ENCODE assay signal across 8 cellular contexts in the genomic region with DNA sequence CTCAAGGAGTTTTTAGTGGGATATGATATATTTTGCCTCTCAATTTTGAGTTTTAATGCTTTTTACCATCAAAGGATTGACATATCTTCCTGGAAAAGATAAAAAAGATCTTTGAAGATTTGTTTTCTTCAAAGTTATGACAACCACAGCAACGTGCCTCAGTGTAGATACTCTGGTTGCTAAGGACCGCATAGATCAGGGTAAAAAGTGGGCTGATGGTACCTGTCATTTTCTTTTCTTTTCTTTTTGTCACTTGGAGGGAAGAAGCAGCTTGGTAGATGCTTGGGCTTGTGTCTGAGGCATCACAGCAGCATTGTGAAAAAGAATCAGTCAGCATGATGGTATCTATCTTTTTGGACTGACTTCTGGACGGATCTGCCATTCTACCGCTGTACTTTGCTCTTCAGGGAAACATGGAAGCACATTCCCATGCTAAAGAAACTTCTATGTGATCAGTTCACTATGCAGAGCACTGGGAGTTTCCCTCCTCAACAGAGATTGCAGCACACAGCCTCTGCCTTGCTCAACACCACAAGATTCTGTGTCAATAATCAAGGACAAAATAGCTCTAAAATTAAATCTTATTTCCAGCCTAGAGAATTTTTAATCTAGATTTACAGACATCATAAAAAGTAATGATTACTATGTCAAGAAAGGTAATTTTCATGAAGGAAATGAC. TPM values are rescaled to one million over a fixed set of nuclear protein-coding genes. Genes with fewer than 3 reads are reported as not detected.
A peak's percentile ranks its signal among the peaks of the same experiment; 100 is the strongest.
DNase-seq lines count a peak whose midpoint lies in the region; ATAC-seq and TF ChIP-seq lines count a peak whose summit lies in the region.

No MANE protein-coding gene starts in this region.

- peaks cover 0 to 21% (median 7%) of the 10 kb centered on the region in 3 donors for H3K4me1 ChIP-seq in gastroesophageal sphincter

- peak overlapping the region in 3 of 4 donors; percentile 50 to 64 (median 50) for H3K27ac ChIP-seq in gastroesophageal sphincter

- no peaks in the 10 kb centered on the region for H3K36me3 Mint-ChIP-seq in stimulated activated memory B cell treated with anti-CD40 and anti-IgM and Interleukin-4, amounts not matched to agents 10 μg/mL and 1 μg/mL and 100 μg/mL, for 72 hours
- no peaks in the 10 kb centered on the region for H3K36me3 Mint-ChIP-seq in progenitor cell of endocrine pancreas (ENCODE audit: insufficient read depth)

- WGBS in gastroesophageal sphincter (ENCODE audit: low coverage in 1 of 2), 2 donors, result 72 to 81% methylated on average over 3 to 4 of the region's 4 CpGs

- H3K9me3 ChIP-seq in gastroesophageal sphincter, result no peaks in the 10 kb centered on the region

- ATAC-seq in GM21786 (IDR thresholded peaks at IDR 0.05; ENCODE audit: unreplicated experiment) (peak; percentile 32), gastroesophageal sphincter (peak; percentile 79), GM19395 (IDR thresholded peaks at IDR 0.05; ENCODE audit: unreplicated experiment) (no peak)
- ATAC-seq in stimulated activated memory B cell treated with anti-CD40 and anti-IgM and Interleukin-4, amounts not matched to agents 10 μg/mL and 1 μg/mL and 100 μg/mL, for 72 hours, result no peak

- H3K4me3 ChIP-seq in gastroesophageal sphincter, result no peak overlapping the region

- H3K9me3 Mint-ChIP-seq in stimulated activated memory B cell treated with anti-CD40 and anti-IgM and Interleukin-4, amounts not matched to agents 10 μg/mL and 1 μg/mL and 100 μg/mL, for 72 hours, result peaks cover 4% of the 10 kb centered on the region
- H3K9me3 Mint-ChIP-seq in progenitor cell of endocrine pancreas (ENCODE audit: low read depth), result peaks cover 5% of the 10 kb centered on the region

- peaks cover 38% of the 10 kb centered on the region for H3K4me1 Mint-ChIP-seq in stimulated activated memory B cell treated with anti-CD40 and anti-IgM and Interleukin-4, amounts not matched to agents 10 μg/mL and 1 μg/mL and 100 μg/mL, for 72 hours
- H3K4me1 Mint-ChIP-seq in progenitor cell of endocrine pancreas (ENCODE audit: low read depth), result peaks cover 8% of the 10 kb centered on the region

- TF ChIP-seq POLR2A in gastroesophageal sphincter (IDR thresholded peaks at IDR 0.05), result no peak

- no peak for TF ChIP-seq EP300 in gastroesophageal sphincter (IDR thresholded peaks at IDR 0.05)

- H3K27ac Mint-ChIP-seq in stimulated activated memory B cell treated with anti-CD40 and anti-IgM and Interleukin-4, amounts not matched to agents 10 μg/mL and 1 μg/mL and 100 μg/mL, for 72 hours, result peak overlapping the region; percentile 46
- no peak overlapping the region for H3K27ac Mint-ChIP-seq in progenitor cell of endocrine pancreas

- no peaks in the 10 kb centered on the region for H3K36me3 ChIP-seq in gastroesophageal sphincter

- H3K27me3 ChIP-seq in gastroesophageal sphincter, result no peaks in the 10 kb centered on the region

- H3K27me3 Mint-ChIP-seq in stimulated activated memory B cell treated with anti-CD40 and anti-IgM and Interleukin-4, amounts not matched to agents 10 μg/mL and 1 μg/mL and 100 μg/mL, for 72 hours, result no peaks in the 10 kb centered on the region
- H3K27me3 Mint-ChIP-seq in progenitor cell of endocrine pancreas, result no peaks in the 10 kb centered on the region

- no peak for TF ChIP-seq CTCF in gastroesophageal sphincter (IDR thresholded peaks at IDR 0.05)
- no peak for TF ChIP-seq CTCF in progenitor cell of endocrine pancreas (IDR thresholded peaks at IDR 0.05; ENCODE audit: unreplicated experiment)

- no peak overlapping the region for H3K4me3 Mint-ChIP-seq in stimulated activated memory B cell treated with anti-CD40 and anti-IgM and Interleukin-4, amounts not matched to agents 10 μg/mL and 1 μg/mL and 100 μg/mL, for 72 hours
- H3K4me3 Mint-ChIP-seq in progenitor cell of endocrine pancreas (ENCODE audit: low read depth), result no peak overlapping the region

- DNase-seq in SKM-1 treated with dmso at 0.1 percent for 144 hours (lab: John Stamatoyannopoulos, UW; ENCODE audit: unreplicated experiment) (peak; percentile 71), DMS79 treated with DMSO at 0.1 percent for 48 hours (lab: John Stamatoyannopoulos, UW) (no peak), mucosa of gallbladder (ENCODE audit: low spot score) (no peak), progenitor cell of endocrine pancreas (ENCODE audit: low spot score, unreplicated experiment) (no peak)

RNA-seq across cellular contexts. Expression of gene SGK1, which starts 54.8 kb away (rescaled TPM):
- total RNA-seq in gastroesophageal sphincter (10 to 100 TPM; 15.1 to 38.2 (median 25.5) TPM), mucosa of gallbladder (220 TPM), progenitor cell of endocrine pancreas (13.9 and 17.8 TPM in 2 replicates)

Comparison
In these comparisons a context has a peak if more than half of its experiments do, and no peak if none do; other contexts are left out.
1. ATAC-seq: peak in GM21786 (single experiment) and gastroesophageal sphincter (single experiment); none in stimulated activated memory B cell treated with anti-CD40 and anti-IgM and Interleukin-4, amounts not matched to agents 10 μg/mL and 1 μg/mL and 100 μg/mL, for 72 hours (single experiment) and GM19395 (single experiment).